In genomic region chr12:122403831-122404230, GRCh38 we compare ENCODE assay signal across 14 cellular contexts. TPM values are rescaled to one million over a fixed set of nuclear protein-coding genes. Genes with fewer than 3 reads are reported as not detected.
DNase-seq lines count a peak whose midpoint lies in the region; ATAC-seq and TF ChIP-seq lines count a peak whose summit lies in the region.
"Had no signal": no experiment of that assay in that cellular context is flagged by ENCODE, and none has a peak within 500 bp of the region (broad histone marks: within the 10 kb centered on the region; RNA-seq: fewer than 3 reads in every experiment).

No MANE protein-coding gene starts in this region.

- H3K9me3 Mint-ChIP-seq in activated B cell treated with CpG ODN at 0.5 μM for 24 hours (no peaks in the 10 kb centered on the region), nephron progenitor cell (no peaks in the 10 kb centered on the region)

- CTCF ChIA-PET in activated B cell treated with CpG ODN at 0.5 μM for 24 hours (lab: Charles Lee) = interaction anchor here (1.4 to 9.8 kb wide), 4 partner anchors 9 to 98 kb away, joined by 5 to 272 read pairs (median 7); partner anchors contain the start of genes CLIP1 and ZCCHC8

- peaks cover 61% of the 10 kb centered on the region for H3K4me1 Mint-ChIP-seq in activated B cell treated with CpG ODN at 0.5 μM for 24 hours
- H3K4me1 Mint-ChIP-seq in nephron progenitor cell = peaks cover 40% of the 10 kb centered on the region

- H3K27ac Mint-ChIP-seq in activated B cell treated with CpG ODN at 0.5 μM for 24 hours (peak overlapping the region; percentile 78), nephron progenitor cell (peak overlapping the region; percentile 67)

- TF ChIP-seq POLR2A in lower leg skin (IDR thresholded peaks at IDR 0.05) = no peak

- H3K27ac ChIP-seq in 22Rv1 = peak overlapping the region; percentile 12; the same call in 1 of the 2 replicates
- H3K27ac ChIP-seq: ascending aorta, colonic mucosa had no signal

- H3K36me3 Mint-ChIP-seq in activated B cell treated with CpG ODN at 0.5 μM for 24 hours (ENCODE audit: low read depth) (peaks cover 4% of the 10 kb centered on the region), nephron progenitor cell (ENCODE audit: low read depth) (peaks cover 11% of the 10 kb centered on the region)

- TF ChIP-seq CTCF in 22Rv1 (IDR thresholded peaks at IDR 0.05) (no peak), activated B cell treated with CpG ODN at 0.5 μM for 24 hours (IDR thresholded peaks at IDR 0.05) (no peak), nephron progenitor cell (IDR thresholded peaks at IDR 0.05) (no peak), lower leg skin (IDR thresholded peaks at IDR 0.05) (no peak)

- DNase-seq in activated B cell treated with CpG ODN at 0.5 μM for 24 hours (no peak), nephron progenitor cell (no peak), NCI-H146 (lab: John Stamatoyannopoulos, UW) (no peak), medulla oblongata (ENCODE audit: extremely low spot score) (no peak), lower leg skin (ENCODE audit: low spot score in 2 of 2) (no peak)
- DNase-seq: activated gamma-delta T cell treated with Interleukin-2 at 50 U/mL for 16 hours; colonic mucosa; DMS 273 treated with DMSO at 0.1 percent for 48 hours; NCI-H82; stimulated activated CD4-positive, alpha-beta T cell treated with anti-CD3 and anti-CD28 coated beads, Interleukin-4, amount 100 ng/mL, for 4 hours had no signal

- no peak overlapping the region for H3K4me3 ChIP-seq in lower leg skin (ENCODE audit: low read depth, poor library complexity, severe bottlenecking)
- H3K4me3 ChIP-seq: ascending aorta, colonic mucosa had no signal

- POLR2A ChIA-PET in activated B cell treated with CpG ODN at 0.5 μM for 24 hours (lab: Charles Lee) = interaction anchor here (0.7 to 1.9 kb wide), 8 partner anchors 10 to 370 kb away, joined by 3 to 18 read pairs (median 8); partner anchors contain the start of genes CCDC62 and CLIP1

- 91 to 98% methylated on average over 12 of the region's 12 CpGs for WGBS in lower leg skin, 2 donors

- intact Hi-C loops in activated B cell treated with CpG ODN at 0.5 μM for 24 hours (cut with micrococcal nuclease) = loop anchor here (2.0 to 10.0 kb wide), 2 partner anchors 17 to 491 kb away; partner anchors contain the start of gene VPS37B
- intact Hi-C loops in lower leg skin (cut with DNase I; ENCODE audit: low total_unique reads) = no loop called here

- H3K4me3 Mint-ChIP-seq in activated B cell treated with CpG ODN at 0.5 μM for 24 hours = peak overlapping the region; percentile 64
- no peak overlapping the region for H3K4me3 Mint-ChIP-seq in nephron progenitor cell

- ATAC-seq in GM18520 (IDR thresholded peaks at IDR 0.05; ENCODE audit: unreplicated experiment) (peak; percentile 33), activated B cell treated with CpG ODN at 0.5 μM for 24 hours (ENCODE audit: low read depth) (peak; percentile 32), GM21447 (IDR thresholded peaks at IDR 0.05; ENCODE audit: unreplicated experiment) (no peak)

- H3K27me3 Mint-ChIP-seq in activated B cell treated with CpG ODN at 0.5 μM for 24 hours (no peaks in the 10 kb centered on the region), nephron progenitor cell (ENCODE audit: low read depth, poor library complexity) (no peaks in the 10 kb centered on the region)

RNA-seq across cellular contexts. Expression of gene CLIP1, which starts 18.6 kb away (rescaled TPM):
- total RNA-seq in activated B cell treated with CpG ODN at 0.5 μM for 24 hours (58.6 and 63.2 TPM in 2 replicates), lower leg skin (100 to 1,000 TPM; 118 to 164 (median 133) TPM)
